Comparison of ENCODE assay signal across 8 cellular contexts in the genomic region with DNA sequence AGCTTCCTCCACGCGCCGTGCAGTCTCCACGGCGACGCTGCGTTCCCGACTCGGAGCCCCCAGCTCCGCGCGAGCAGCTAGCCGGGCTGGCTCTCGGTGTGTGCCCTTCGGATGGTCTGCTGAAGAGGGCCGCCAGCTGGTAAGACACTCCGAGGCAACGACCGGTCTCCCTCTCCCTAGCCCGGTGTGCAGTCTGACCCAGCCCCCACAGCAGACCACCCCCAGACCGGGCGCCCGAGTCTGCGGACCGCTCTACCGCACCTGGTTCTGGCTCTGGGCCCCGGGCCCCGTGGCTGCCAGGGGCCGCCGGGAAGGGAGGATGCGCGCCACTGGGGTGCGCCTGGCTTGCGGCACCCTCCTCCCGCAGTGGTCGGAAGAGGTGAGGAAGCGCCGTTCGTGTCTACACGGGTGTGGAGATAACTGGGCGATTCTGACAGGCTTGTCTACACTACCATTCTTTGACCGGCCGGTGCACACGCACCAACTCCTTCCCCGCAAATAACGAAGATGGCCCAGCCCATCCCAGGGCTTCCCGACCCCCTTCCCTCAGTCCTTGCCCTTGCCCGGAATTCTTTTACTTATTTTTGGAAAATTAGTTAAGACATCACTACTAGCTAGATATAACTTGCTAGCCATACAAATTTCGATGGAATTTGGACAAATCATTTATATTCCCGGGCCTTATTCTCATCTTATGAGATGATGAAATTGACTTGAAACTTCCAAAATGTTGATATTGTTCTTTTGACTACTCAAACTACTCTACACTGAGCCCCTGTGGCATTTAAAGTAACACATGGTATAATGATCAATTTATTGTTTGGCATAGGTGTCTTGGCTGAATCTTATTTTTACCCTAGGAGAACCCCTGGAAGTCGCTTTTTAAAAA. TPM values are rescaled to one million over a fixed set of nuclear protein-coding genes. Genes with fewer than 3 reads are reported as not detected.
DNase-seq lines count a peak whose midpoint lies in the region; ATAC-seq and TF ChIP-seq lines count a peak whose summit lies in the region.

No MANE protein-coding gene starts in this region.

- in situ Hi-C loops in gastrocnemius medialis (cut with MboI; ENCODE audit: low sequenced_read_pairs in 4 of 4): no loop called here

- no peaks in the 10 kb centered on the region for H3K27me3 ChIP-seq in right atrium auricular region
- no peaks in the 10 kb centered on the region for H3K27me3 ChIP-seq in gastrocnemius medialis

- H3K9me3 ChIP-seq in right atrium auricular region (no peaks in the 10 kb centered on the region), gastrocnemius medialis (no peaks in the 10 kb centered on the region)

- ATAC-seq in HG02610 (IDR thresholded peaks at IDR 0.05; ENCODE audit: unreplicated experiment): peak; percentile 33
- peak; percentile 65 to 68 for ATAC-seq in activated naive CD4-positive, alpha-beta T cell treated with anti-CD3 and anti-CD28 coated beads, Interleukin-2, amount 50 U/mL, for 72 hours
- ATAC-seq in gastrocnemius medialis: peak; percentile 37 to 63
- ATAC-seq in GM18517 (IDR thresholded peaks at IDR 0.05; ENCODE audit: unreplicated experiment): no peak

- H3K4me1 ChIP-seq in right atrium auricular region (peaks cover 0 to 17% of the 10 kb centered on the region in 2 donors), gastrocnemius medialis (peaks cover 0 to 6% of the 10 kb centered on the region in 2 donors)

- H3K36me3 ChIP-seq in right atrium auricular region (no peaks in the 10 kb centered on the region), gastrocnemius medialis (no peaks in the 10 kb centered on the region)

- TF ChIP-seq POLR2A in gastrocnemius medialis (IDR thresholded peaks at IDR 0.05): no peak

- H3K27ac ChIP-seq in right atrium auricular region (peak overlapping the region; percentile 72 to 75), gastrocnemius medialis (peak overlapping the region; percentile 28 to 69 (median 60))

- H3K36me3 Mint-ChIP-seq in activated naive CD4-positive, alpha-beta T cell treated with anti-CD3 and anti-CD28 coated beads, Interleukin-2, amount 50 U/mL, for 72 hours: no peaks in the 10 kb centered on the region

- DNase-seq in SHP77 treated with DMSO at 0.1 percent for 48 hours (lab: John Stamatoyannopoulos, UW): peak; percentile 20
- DNase-seq in SHP77 (lab: John Stamatoyannopoulos, UW): no peak
- DNase-seq in NCI-H345 treated with DMSO at 0.1 percent for 48 hours (lab: John Stamatoyannopoulos, UW; ENCODE audit: unreplicated experiment): peak; percentile 56
- peak; percentile 35 to 60 for DNase-seq in activated naive CD4-positive, alpha-beta T cell treated with anti-CD3 and anti-CD28 coated beads, Interleukin-2, amount 50 U/mL, for 72 hours (ENCODE audit: low spot score in 2 of 2)
- DNase-seq in right atrium auricular region (ENCODE audit: low spot score): no peak
- DNase-seq in gastrocnemius medialis: no peak

- intact Hi-C loops in gastrocnemius medialis (cut with DNase I; ENCODE audit: low total_unique reads): loop anchor here (2.0 kb wide), 1 partner anchor 44 kb away; no protein-coding TSS in a partner anchor

- H3K4me3 ChIP-seq in right atrium auricular region (peak overlapping the region; percentile 69 to 73), gastrocnemius medialis (peak overlapping the region; percentile 71 to 81 (median 77))

- TF ChIP-seq CTCF in right atrium auricular region (IDR thresholded peaks at IDR 0.05) (no peak), gastrocnemius medialis (IDR thresholded peaks at IDR 0.05 in 4 of 5, conservative IDR thresholded peaks at IDR 0.05 in 1 of 5) (no peak)

- peak overlapping the region in 1 of 2 donors; percentile 83 for H3K27ac Mint-ChIP-seq in activated naive CD4-positive, alpha-beta T cell treated with anti-CD3 and anti-CD28 coated beads, Interleukin-2, amount 50 U/mL, for 72 hours

- no peaks in the 10 kb centered on the region for H3K9me3 Mint-ChIP-seq in activated naive CD4-positive, alpha-beta T cell treated with anti-CD3 and anti-CD28 coated beads, Interleukin-2, amount 50 U/mL, for 72 hours

RNA-seq across cellular contexts. Expression of gene ERICH2, which starts 1.1 kb away (rescaled TPM):
- not detected for total RNA-seq in activated naive CD4-positive, alpha-beta T cell treated with anti-CD3 and anti-CD28 coated beads, Interleukin-2, amount 50 U/mL, for 72 hours
- total RNA-seq in right atrium auricular region (not detected), gastrocnemius medialis (not detected)

RNA-seq across cellular contexts. Expression of gene GAD1, which starts 45.4 kb away (rescaled TPM):
- total RNA-seq in activated naive CD4-positive, alpha-beta T cell treated with anti-CD3 and anti-CD28 coated beads, Interleukin-2, amount 50 U/mL, for 72 hours: 1 to 10 TPM; 1.9 to 3.1 TPM
- total RNA-seq in right atrium auricular region (not detected), gastrocnemius medialis (not detected)

RNA-seq across cellular contexts. Expression of gene SP5, which starts 56.2 kb away (rescaled TPM):
- under 1 TPM in 1 of 2 donors, not detected in 1; 0.19 TPM for total RNA-seq in activated naive CD4-positive, alpha-beta T cell treated with anti-CD3 and anti-CD28 coated beads, Interleukin-2, amount 50 U/mL, for 72 hours
- total RNA-seq in right atrium auricular region (under 1 TPM in 1 of 2 donors, not detected in 1; 0.33 TPM), gastrocnemius medialis (under 1 TPM in 3 of 4 donors, not detected in 1; 0.29 to 0.44 (median 0.39) TPM)

Comparison
In these comparisons a context has a peak if more than half of its experiments do, and no peak if none do; other contexts are left out.
1. DNase-seq: peak in SHP77 treated with DMSO at 0.1 percent for 48 hours (single experiment), NCI-H345 treated with DMSO at 0.1 percent for 48 hours (single experiment) and activated naive CD4-positive, alpha-beta T cell treated with anti-CD3 and anti-CD28 coated beads, Interleukin-2, amount 50 U/mL, for 72 hours (2 of 2); none in SHP77 (0 of 2), right atrium auricular region (single experiment) and gastrocnemius medialis (0 of 2).